ENCODE assay signal across 7 cellular contexts in genomic region chr6:31196251-31197022, GRCh38. TPM values are rescaled to one million over a fixed set of nuclear protein-coding genes. Genes with fewer than 3 reads are reported as not detected.
DNase-seq lines count a peak whose midpoint lies in the region; ATAC-seq and TF ChIP-seq lines count a peak whose summit lies in the region.
"Not testable (repeated sequence)": the region's sequence is repeated elsewhere in the genome, so short reads cannot be mapped to it uniquely, and the experiment has no call there.

No MANE protein-coding gene starts in this region.

- H3K9me2 ChIP-seq in PC-3 (replicated peaks; ENCODE audit: low read length) = not testable (repeated sequence)

- H3K27me3 ChIP-seq in PC-3 (ENCODE audit: low read length); breast epithelium; heart right ventricle: not testable (repeated sequence)

- DNase-seq in PC-3 = peak; percentile 22
- DNase-seq in activated CD8-positive, alpha-beta T cell treated with anti-CD3 and anti-CD28 coated beads for 36 hours; breast epithelium (ENCODE audit: low spot score in 2 of 2); heart right ventricle; natural killer cell treated with Interleukin-12 subunit alpha and Interleukin-12 subunit beta and Interleukin-15 and Interleukin-18, amount 100 ng/mL, for 72 hours (ENCODE audit: low spot score): not testable (repeated sequence)

- H3K36me3 Mint-ChIP-seq in activated CD8-positive, alpha-beta T cell treated with anti-CD3 and anti-CD28 coated beads for 36 hours (ENCODE audit: low read depth) = peaks cover 30% of the 10 kb centered on the region
- not testable (repeated sequence) for H3K36me3 Mint-ChIP-seq in natural killer cell treated with Interleukin-12 subunit alpha and Interleukin-12 subunit beta and Interleukin-15 and Interleukin-18, amount 100 ng/mL, for 72 hours

- H3K4me2 ChIP-seq in PC-3 (ENCODE audit: low read length) = peak overlapping the region; percentile 71

- 0 out of 2 replicates have a peak overlapping the region, but pooled peaks have one; percentile 76 for H2AFZ ChIP-seq in PC-3 (ENCODE audit: low read length)

- not testable (repeated sequence) for H3K9ac ChIP-seq in PC-3 (ENCODE audit: low read length)

- not testable (repeated sequence) for TF ChIP-seq CTCF in PC-3 (conservative IDR thresholded peaks at IDR 0.05; ENCODE audit: low read depth, low read length); activated CD8-positive, alpha-beta T cell treated with anti-CD3 and anti-CD28 coated beads for 36 hours (IDR thresholded peaks at IDR 0.05); breast epithelium (IDR thresholded peaks at IDR 0.05); heart right ventricle (IDR thresholded peaks at IDR 0.05)

- H3K9me3 Mint-ChIP-seq in activated CD8-positive, alpha-beta T cell treated with anti-CD3 and anti-CD28 coated beads for 36 hours = peaks cover 12% of the 10 kb centered on the region
- not testable (repeated sequence) for H3K9me3 Mint-ChIP-seq in natural killer cell treated with Interleukin-12 subunit alpha and Interleukin-12 subunit beta and Interleukin-15 and Interleukin-18, amount 100 ng/mL, for 72 hours

- H3K4me3 Mint-ChIP-seq in activated CD8-positive, alpha-beta T cell treated with anti-CD3 and anti-CD28 coated beads for 36 hours = peak overlapping the region; percentile 80
- peak overlapping the region; percentile 88 for H3K4me3 Mint-ChIP-seq in natural killer cell treated with Interleukin-12 subunit alpha and Interleukin-12 subunit beta and Interleukin-15 and Interleukin-18, amount 100 ng/mL, for 72 hours

- peak overlapping the region; percentile 96 for H3K27ac Mint-ChIP-seq in activated CD8-positive, alpha-beta T cell treated with anti-CD3 and anti-CD28 coated beads for 36 hours
- H3K27ac Mint-ChIP-seq in natural killer cell treated with Interleukin-12 subunit alpha and Interleukin-12 subunit beta and Interleukin-15 and Interleukin-18, amount 100 ng/mL, for 72 hours = peak overlapping the region; percentile 66 to 98

- H3K79me2 ChIP-seq in PC-3 (ENCODE audit: low read length) = peaks cover 25% of the 10 kb centered on the region

- 74 to 75% methylated on average over 25 of the region's 25 CpGs for WGBS in heart right ventricle, 2 donors

- POLR2A ChIA-PET in PC-3 (lab: Charles Lee; ENCODE audit: unreplicated experiment) = interaction anchor here (0.6 kb wide), 1 partner anchor 38 kb away, joined by 5 read pairs; the partner anchor contains the start of gene TCF19
- POLR2A ChIA-PET in activated CD8-positive, alpha-beta T cell treated with anti-CD3 and anti-CD28 coated beads for 36 hours (lab: Charles Lee) = interaction anchor here (0.6 to 2.3 kb wide), 13 partner anchors 21 to 456 kb away, joined by 3 to 15 read pairs (median 3); partner anchors contain the start of genes PSORS1C2 and TCF19

- H3K4me3 ChIP-seq in PC-3 (ENCODE audit: low read length) = peak overlapping the region; percentile 80
- peak overlapping the region; percentile 50 to 76 (median 67) for H3K4me3 ChIP-seq in breast epithelium
- H3K4me3 ChIP-seq in heart right ventricle = peak overlapping the region in 9 of 10 donors; percentile 47 to 79 (median 64)
- peak overlapping the region in 5 of 7 experiments; percentile 42 to 62 (median 59) for H3K4me3 ChIP-seq in skin epidermis

- TF ChIP-seq POLR2A in breast epithelium (IDR thresholded peaks at IDR 0.05) = not testable (repeated sequence)

- H3K27ac ChIP-seq in PC-3 (ENCODE audit: low read length) = not testable (repeated sequence)
- peak overlapping the region; percentile 97 for H3K27ac ChIP-seq in breast epithelium
- peak overlapping the region in 9 of 10 donors; percentile 91 to 100 (median 98) for H3K27ac ChIP-seq in heart right ventricle
- H3K27ac ChIP-seq in skin epidermis = peak overlapping the region in 11 of 21 experiments; percentile 86 to 96 (median 91)

- CTCF ChIA-PET in PC-3 (lab: Charles Lee) = interaction anchor here (1.4 kb wide), 1 partner anchor 170 kb away, joined by 7 read pairs; no protein-coding TSS in a partner anchor
- CTCF ChIA-PET in activated CD8-positive, alpha-beta T cell treated with anti-CD3 and anti-CD28 coated beads for 36 hours (lab: Charles Lee) = interaction anchor here (0.8 to 3.8 kb wide), 9 partner anchors 10 to 261 kb away, joined by 3 to 38 read pairs (median 4); partner anchors contain the start of gene PSORS1C2

- H3F3A ChIP-seq in PC-3 (ENCODE audit: low read length, unreplicated experiment) = not testable (repeated sequence)

- H4K20me1 ChIP-seq in PC-3 (ENCODE audit: low read length) = not testable (repeated sequence)

- not testable (repeated sequence) for H3K36me3 ChIP-seq in PC-3 (ENCODE audit: low read depth, low read length); breast epithelium; heart right ventricle

- not testable (repeated sequence) for BruUV-seq in PC-3 (replicated peaks; lab: Mats Ljungman, UMichigan)

- not testable (repeated sequence) for H3K4me1 ChIP-seq in PC-3 (ENCODE audit: insufficient read depth, low read length); breast epithelium
- peaks cover 0 to 34% (median 14%) of the 10 kb centered on the region in 9 donors for H3K4me1 ChIP-seq in heart right ventricle

- H3K4me1 Mint-ChIP-seq in activated CD8-positive, alpha-beta T cell treated with anti-CD3 and anti-CD28 coated beads for 36 hours (ENCODE audit: low read depth) = peaks cover 39% of the 10 kb centered on the region
- peaks cover 31 to 38% of the 10 kb centered on the region in 2 donors for H3K4me1 Mint-ChIP-seq in natural killer cell treated with Interleukin-12 subunit alpha and Interleukin-12 subunit beta and Interleukin-15 and Interleukin-18, amount 100 ng/mL, for 72 hours (ENCODE audit: low read depth in 2 of 2)

- not testable (repeated sequence) for H3K27me3 Mint-ChIP-seq in activated CD8-positive, alpha-beta T cell treated with anti-CD3 and anti-CD28 coated beads for 36 hours; natural killer cell treated with Interleukin-12 subunit alpha and Interleukin-12 subunit beta and Interleukin-15 and Interleukin-18, amount 100 ng/mL, for 72 hours

- intact Hi-C loops in PC-3 (cut with micrococcal nuclease) = loop anchor here (1.0 to 2.0 kb wide), 2 partner anchors 76 to 171 kb away; partner anchors contain the start of gene HLA-C
- intact Hi-C loops in activated CD8-positive, alpha-beta T cell treated with anti-CD3 and anti-CD28 coated beads for 36 hours (cut with micrococcal nuclease) = loop anchor here (2.0 to 5.0 kb wide), 2 partner anchors 76 to 170 kb away; partner anchors contain the start of gene HLA-C
- intact Hi-C loops in breast epithelium (cut with DNase I; ENCODE audit: low total_unique reads) = loop anchor here (10.0 kb wide), 1 partner anchor 168 kb away; no protein-coding TSS in a partner anchor
- intact Hi-C loops in heart right ventricle (cut with DNase I) = loop anchor here in 9 of 10 donors (1.0 to 10.0 kb wide), 8 partner anchors 76 to 248 kb away; partner anchors contain the start of genes HLA-C (in 6 of the 9) and HLA-B (in 2 of the 9)

- ATAC-seq in GM18498 (IDR thresholded peaks at IDR 0.05; ENCODE audit: unreplicated experiment) = peak; percentile 4
- not testable (repeated sequence) for ATAC-seq in PC-3; activated CD8-positive, alpha-beta T cell treated with anti-CD3 and anti-CD28 coated beads for 36 hours; heart right ventricle; natural killer cell treated with Interleukin-12 subunit alpha and Interleukin-12 subunit beta and Interleukin-15 and Interleukin-18, amount 100 ng/mL, for 72 hours

- H3K9me3 ChIP-seq in PC-3 (ENCODE audit: low read length); breast epithelium: not testable (repeated sequence)
- H3K9me3 ChIP-seq in heart right ventricle = peaks cover 0 to 15% (median 0%) of the 10 kb centered on the region in 11 donors

RNA-seq across cellular contexts. Expression of gene POU5F1, which starts 26.0 kb away (rescaled TPM):
- total RNA-seq in PC-3 (2014; rRNA removed) (not detected in 2 replicates), breast epithelium (1 to 10 TPM in 1 of 3 donors, under 1 TPM in 2; 0.64 to 4.5 (median 0.98) TPM), heart right ventricle (1 to 10 TPM in 1 of 10 donors, under 1 TPM in 8, not detected in 1; 0.29 to 1.0 (median 0.34) TPM)
- total RNA-seq in activated CD8-positive, alpha-beta T cell treated with anti-CD3 and anti-CD28 coated beads for 36 hours = not detected
- polyA plus RNA-seq in heart right ventricle = 1 to 10 TPM; 1.3 to 2.0 TPM
- under 1 TPM in 1 of 2 donors, not detected in 1; 0.21 TPM for total RNA-seq in natural killer cell treated with Interleukin-12 subunit alpha and Interleukin-12 subunit beta and Interleukin-15 and Interleukin-18, amount 100 ng/mL, for 72 hours

RNA-seq across cellular contexts. Expression of gene TCF19, which starts 38.0 kb away (rescaled TPM):
- total RNA-seq in PC-3 (2014; rRNA removed) (79.0 and 88.6 TPM in 2 replicates), breast epithelium (1 to 10 TPM; 2.3 to 8.5 (median 6.1) TPM), heart right ventricle (1 to 10 TPM; 1.6 to 7.3 (median 2.4) TPM)
- total RNA-seq in activated CD8-positive, alpha-beta T cell treated with anti-CD3 and anti-CD28 coated beads for 36 hours = 10 to 100 TPM; 91.9 to 92.9 TPM
- 1 to 10 TPM; 2.7 to 2.9 TPM for polyA plus RNA-seq in heart right ventricle
- total RNA-seq in natural killer cell treated with Interleukin-12 subunit alpha and Interleukin-12 subunit beta and Interleukin-15 and Interleukin-18, amount 100 ng/mL, for 72 hours = 10 to 100 TPM; 59.0 to 96.5 TPM

RNA-seq across cellular contexts. Expression of gene CCHCR1, which starts 38.8 kb away (rescaled TPM):
- total RNA-seq in PC-3 (2014; rRNA removed) (31.3 and 40.0 TPM in 2 replicates), breast epithelium (10 to 100 TPM; 10.9 to 17.1 (median 17.0) TPM), heart right ventricle (10 to 100 TPM in 7 of 10 donors, 1 to 10 TPM in 3; 8.0 to 15.9 (median 12.5) TPM)
- 10 to 100 TPM; 39.2 to 39.8 TPM for total RNA-seq in activated CD8-positive, alpha-beta T cell treated with anti-CD3 and anti-CD28 coated beads for 36 hours
- polyA plus RNA-seq in heart right ventricle = 10 to 100 TPM in 1 of 2 donors, 1 to 10 TPM in 1; 9.0 to 11.0 TPM
- total RNA-seq in natural killer cell treated with Interleukin-12 subunit alpha and Interleukin-12 subunit beta and Interleukin-15 and Interleukin-18, amount 100 ng/mL, for 72 hours = 10 to 100 TPM; 29.2 to 54.1 TPM

RNA-seq across cellular contexts. Expression of gene PSORS1C2, which starts 57.6 kb away (rescaled TPM):
- total RNA-seq in PC-3 (2014; rRNA removed) (not detected in 2 replicates), breast epithelium (not detected), heart right ventricle (not detected)
- total RNA-seq in activated CD8-positive, alpha-beta T cell treated with anti-CD3 and anti-CD28 coated beads for 36 hours = not detected
- not detected for polyA plus RNA-seq in heart right ventricle
- not detected for total RNA-seq in natural killer cell treated with Interleukin-12 subunit alpha and Interleukin-12 subunit beta and Interleukin-15 and Interleukin-18, amount 100 ng/mL, for 72 hours
